In the genomic region with DNA sequence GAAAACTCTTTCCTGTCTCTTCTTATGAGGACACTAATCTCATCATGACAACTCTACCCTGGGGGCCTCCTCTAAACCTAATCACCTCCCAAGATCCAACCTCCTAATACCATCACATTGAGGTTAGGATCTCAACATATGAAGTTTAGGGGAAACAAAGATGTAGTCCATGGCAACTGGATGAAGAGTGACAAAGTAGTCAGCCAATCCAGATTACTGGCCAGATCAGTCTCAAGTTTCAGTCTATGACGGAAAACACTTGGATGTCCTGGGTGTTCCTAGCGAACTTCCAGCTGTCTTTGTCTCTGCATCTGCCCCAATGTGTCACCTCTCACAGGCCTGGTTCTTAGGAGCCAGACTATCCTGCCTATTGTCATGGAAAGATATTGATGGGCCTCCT, we compare ENCODE assay signal across 29 cellular contexts.
"Had no signal": no experiment of that assay in that cellular context is flagged by ENCODE, and none has a peak within 500 bp of the region (broad histone marks: within the 10 kb centered on the region; RNA-seq: fewer than 3 reads in every experiment).

No MANE protein-coding gene starts in this region.

- H3K36me3 ChIP-seq: breast epithelium, Peyer's patch, SJSA1 had no signal

- H3K4me3 ChIP-seq: breast epithelium, Peyer's patch, SJSA1 had no signal

- H3K27me3 ChIP-seq: breast epithelium, Peyer's patch, SJSA1 had no signal

- H3K9me3 Mint-ChIP-seq: T-helper 1 cell treated with Interleukin-12 subunit alpha and Interleukin-12 subunit beta and Interleukin-4 antibody, amounts not matched to agents 30 μg/mL and 1 μg/mL, for 36 hours had no signal

- H3K36me3 Mint-ChIP-seq: activated naive CD4-positive, alpha-beta T cell treated with anti-CD3 and anti-CD28 coated beads, Interleukin-2, amount 10 ng/mL, durations not matched to agents 7 days and 5 days; activated naive CD8-positive, alpha-beta T cell treated with anti-CD3 and anti-CD28 coated beads, Interleukin-2, amount 10 ng/mL, durations not matched to agents 7 days and 5 days had no signal

- H3K4me1 Mint-ChIP-seq: activated naive CD4-positive, alpha-beta T cell treated with anti-CD3 and anti-CD28 coated beads, Interleukin-2, amount 10 ng/mL, durations not matched to agents 7 days and 5 days; activated naive CD8-positive, alpha-beta T cell treated with anti-CD3 and anti-CD28 coated beads, Interleukin-2, amount 10 ng/mL, durations not matched to agents 7 days and 5 days; activated T-helper 17 cell treated with anti-CD3 and anti-CD28 coated beads, Interleukin-2, amount 50 U/mL, for 72 hours had no signal

- H3K9me3 ChIP-seq: breast epithelium, Peyer's patch, SJSA1 had no signal

- H3K4me1 ChIP-seq: breast epithelium, Peyer's patch, SJSA1 had no signal

- H3K27ac ChIP-seq: breast epithelium, Peyer's patch, RWPE1, SJSA1 had no signal

- ATAC-seq: activated CD4-positive, CD25-positive, alpha-beta regulatory T cell treated with anti-CD3 and anti-CD28 coated beads, Interleukin-2, amount 50 U/mL, for 24 hours; activated T-helper 17 cell treated with anti-CD3 and anti-CD28 coated beads, Interleukin-2, amount 50 U/mL, for 72 hours; SK-N-SH treated with all-trans-retinoic acid at 6 μM for 48 hours had no signal

- H3K27ac Mint-ChIP-seq: activated naive CD4-positive, alpha-beta T cell treated with anti-CD3 and anti-CD28 coated beads, Interleukin-2, amount 10 ng/mL, durations not matched to agents 7 days and 5 days; activated naive CD8-positive, alpha-beta T cell treated with anti-CD3 and anti-CD28 coated beads, Interleukin-2, amount 10 ng/mL, durations not matched to agents 7 days and 5 days; activated T-helper 17 cell treated with anti-CD3 and anti-CD28 coated beads, Interleukin-2, amount 50 U/mL, for 72 hours; T-helper 1 cell treated with Interleukin-12 subunit alpha and Interleukin-12 subunit beta and Interleukin-4 antibody, amounts not matched to agents 30 μg/mL and 1 μg/mL, for 36 hours had no signal

- H3K4me3 Mint-ChIP-seq: activated naive CD4-positive, alpha-beta T cell treated with anti-CD3 and anti-CD28 coated beads, Interleukin-2, amount 10 ng/mL, durations not matched to agents 7 days and 5 days; activated naive CD8-positive, alpha-beta T cell treated with anti-CD3 and anti-CD28 coated beads, Interleukin-2, amount 10 ng/mL, durations not matched to agents 7 days and 5 days; activated T-helper 17 cell treated with anti-CD3 and anti-CD28 coated beads, Interleukin-2, amount 50 U/mL, for 72 hours; T-helper 1 cell treated with Interleukin-12 subunit alpha and Interleukin-12 subunit beta and Interleukin-4 antibody, amounts not matched to agents 30 μg/mL and 1 μg/mL, for 36 hours had no signal

- H3K27me3 Mint-ChIP-seq: activated naive CD4-positive, alpha-beta T cell treated with anti-CD3 and anti-CD28 coated beads, Interleukin-2, amount 10 ng/mL, durations not matched to agents 7 days and 5 days; activated naive CD8-positive, alpha-beta T cell treated with anti-CD3 and anti-CD28 coated beads, Interleukin-2, amount 10 ng/mL, durations not matched to agents 7 days and 5 days; activated T-helper 17 cell treated with anti-CD3 and anti-CD28 coated beads, Interleukin-2, amount 50 U/mL, for 72 hours had no signal

- DNase-seq: activated CD4-positive, alpha-beta T cell treated with anti-CD3 and anti-CD28 coated beads for 4 hours; activated CD4-positive, alpha-beta T cell treated with anti-CD3 and anti-CD28 coated beads, Interleukin-2, amount 50 U/mL, for 4 hours; activated gamma-delta T cell; activated naive CD4-positive, alpha-beta T cell treated with anti-CD3 and anti-CD28 coated beads, Interleukin-2, amount 10 ng/mL, durations not matched to agents 7 days and 5 days; activated naive CD8-positive, alpha-beta T cell treated with anti-CD3 and anti-CD28 coated beads, Interleukin-2, amount 10 ng/mL, durations not matched to agents 7 days and 5 days; activated T-cell treated with anti-CD3 and anti-CD28 coated beads, Interleukin-2, amount 50 U/mL, for 48 hours; aorta; caudate nucleus; IMR-90; Kasumi-1; KBM-7; NCI-H1105 treated with DMSO at 0.1 percent for 48 hours; NCI-H1436 treated with DMSO at 0.1 percent for 48 hours; NCI-H187 treated with DMSO at 0.1 percent for 48 hours; NCI-H2081 treated with DMSO at 0.1 percent for 48 hours; NCI-H2171 treated with DMSO at 0.1 percent for 48 hours; NCI-H226; NCI-H526; NCI-H774; NK-92 treated with Interleukin-12 subunit alpha and Interleukin-12 subunit beta, amount 100 ng/mL, for 24 hours; Peyer's patch; Right ventricle myocardium superior had no signal
